Comparison of ENCODE assay signal across 8 cellular contexts in genomic region chr6:85923013-85923430, GRCh38.
A peak's percentile ranks its signal among the peaks of the same experiment; 100 is the strongest.
DNase-seq lines count a peak whose midpoint lies in the region; ATAC-seq and TF ChIP-seq lines count a peak whose summit lies in the region.
"Had no signal": no experiment of that assay in that cellular context is flagged by ENCODE, and none has a peak within 500 bp of the region (broad histone marks: within the 10 kb centered on the region; RNA-seq: fewer than 3 reads in every experiment).

No MANE protein-coding gene starts in this region.

- H3K27me3 ChIP-seq in adipocyte (replicated peaks; ENCODE audit: control insufficient read depth, insufficient read depth, low read length), result no peaks in the 10 kb centered on the region
- H3K27me3 ChIP-seq in hepatocyte, result no peaks in the 10 kb centered on the region

- H3K4me3 ChIP-seq in adipocyte (ENCODE audit: low read length), result no peak overlapping the region
- no peak overlapping the region for H3K4me3 ChIP-seq in hepatocyte

- in situ Hi-C loops in G401 (cut with HindIII; ENCODE audit: low sequenced_read_pairs), result no loop called here

- no peak overlapping the region for H3K4me3 Mint-ChIP-seq in stimulated activated memory B cell treated with anti-CD40 and anti-IgM and Interleukin-4, amounts not matched to agents 10 μg/mL and 1 μg/mL and 100 μg/mL, for 72 hours
- H3K4me3 Mint-ChIP-seq: activated naive CD8-positive, alpha-beta T cell had no signal

- no peaks in the 10 kb centered on the region for H3K4me1 Mint-ChIP-seq in stimulated activated memory B cell treated with anti-CD40 and anti-IgM and Interleukin-4, amounts not matched to agents 10 μg/mL and 1 μg/mL and 100 μg/mL, for 72 hours

- H4K20me1 ChIP-seq in hepatocyte (ENCODE audit: insufficient read depth, poor library complexity, severe bottlenecking), result no peaks in the 10 kb centered on the region

- H3K9me3 ChIP-seq in adipocyte (ENCODE audit: control insufficient read depth, low read length) (no peaks in the 10 kb centered on the region), hepatocyte (ENCODE audit: low read depth) (no peaks in the 10 kb centered on the region)

- H3K4me1 ChIP-seq in adipocyte (ENCODE audit: control insufficient read depth, insufficient read depth, low read length) (no peaks in the 10 kb centered on the region), hepatocyte (ENCODE audit: insufficient read depth) (no peaks in the 10 kb centered on the region)

- no peaks in the 10 kb centered on the region for H3K36me3 Mint-ChIP-seq in stimulated activated memory B cell treated with anti-CD40 and anti-IgM and Interleukin-4, amounts not matched to agents 10 μg/mL and 1 μg/mL and 100 μg/mL, for 72 hours
- H3K36me3 Mint-ChIP-seq: activated naive CD8-positive, alpha-beta T cell had no signal

- H3K27me3 Mint-ChIP-seq in stimulated activated memory B cell treated with anti-CD40 and anti-IgM and Interleukin-4, amounts not matched to agents 10 μg/mL and 1 μg/mL and 100 μg/mL, for 72 hours, result no peaks in the 10 kb centered on the region
- H3K27me3 Mint-ChIP-seq: activated naive CD8-positive, alpha-beta T cell had no signal

- ATAC-seq in GM19395 (IDR thresholded peaks at IDR 0.05; ENCODE audit: unreplicated experiment), result peak; percentile 93
- ATAC-seq in HG03159 (IDR thresholded peaks at IDR 0.05; ENCODE audit: unreplicated experiment), result peak; percentile 93
- ATAC-seq in stimulated activated memory B cell treated with anti-CD40 and anti-IgM and Interleukin-4, amounts not matched to agents 10 μg/mL and 1 μg/mL and 100 μg/mL, for 72 hours, result peak; percentile 58

- no peak overlapping the region for H3K27ac ChIP-seq in hepatocyte

- H3K36me3 ChIP-seq in adipocyte (ENCODE audit: control insufficient read depth, insufficient read depth, low read length, severe bottlenecking) (no peaks in the 10 kb centered on the region), hepatocyte (replicated peaks; ENCODE audit: insufficient read depth, low read depth) (no peaks in the 10 kb centered on the region)

- H3K9ac ChIP-seq in adipocyte (ENCODE audit: low read length), result no peak overlapping the region

- H3K27ac Mint-ChIP-seq in stimulated activated memory B cell treated with anti-CD40 and anti-IgM and Interleukin-4, amounts not matched to agents 10 μg/mL and 1 μg/mL and 100 μg/mL, for 72 hours, result no peak overlapping the region
- H3K27ac Mint-ChIP-seq: activated naive CD8-positive, alpha-beta T cell had no signal

- H3K9me2 ChIP-seq in hepatocyte (replicated peaks; ENCODE audit: insufficient read depth), result no peaks in the 10 kb centered on the region

- H3K79me2 ChIP-seq in hepatocyte, result no peaks in the 10 kb centered on the region

- DNase-seq in G401 (ENCODE audit: low spot score) (peak; percentile 94), NCI-H2227 (lab: John Stamatoyannopoulos, UW; ENCODE audit: unreplicated experiment) (peak; percentile 20), adipocyte (ENCODE audit: low read depth) (peak; percentile 70), hepatocyte (ENCODE audit: low spot score) (peak; percentile 83)

- no peak overlapping the region for H2AFZ ChIP-seq in hepatocyte

- 3% methylated on average over 2 of the region's 2 CpGs for WGBS in hepatocyte (ENCODE audit: low lambda C conversion rate, missing lambda C conversion rate)

- TF ChIP-seq CTCF in hepatocyte (IDR thresholded peaks at IDR 0.05; ENCODE audit: poor library complexity), result peak; percentile 90

- H3K4me2 ChIP-seq in hepatocyte, result no peak overlapping the region

- peaks cover 5% of the 10 kb centered on the region for H3K9me3 Mint-ChIP-seq in stimulated activated memory B cell treated with anti-CD40 and anti-IgM and Interleukin-4, amounts not matched to agents 10 μg/mL and 1 μg/mL and 100 μg/mL, for 72 hours

Comparison
In these comparisons a context has a peak if more than half of its experiments do, and no peak if none do; other contexts are left out.
1. DNase-seq: peak in every context shown above with its lines; median percentile 94 in G401; 83 in hepatocyte; 70 in adipocyte; 20 in NCI-H2227.